ENCODE assay signal across 10 cellular contexts in genomic region chr16:90020838-90021382, GRCh38. TPM values are rescaled to one million over a fixed set of nuclear protein-coding genes. Genes with fewer than 3 reads are reported as not detected.
DNase-seq lines count a peak whose midpoint lies in the region; ATAC-seq and TF ChIP-seq lines count a peak whose summit lies in the region.
"Had no signal": no experiment of that assay in that cellular context is flagged by ENCODE, and none has a peak within 500 bp of the region (broad histone marks: within the 10 kb centered on the region; RNA-seq: fewer than 3 reads in every experiment).

No MANE protein-coding gene starts in this region.

- intact Hi-C loops in activated CD4-positive, alpha-beta T cell treated with anti-CD3 and anti-CD28 coated beads, Interleukin-2, amount 10 ng/mL, durations not matched to agents 24 days and 14 days (cut with micrococcal nuclease), result loop anchor here (5.0 kb wide), 1 partner anchor 74 kb away; the partner anchor contains the start of gene DEF8

- H3K4me3 ChIP-seq in fibroblast of the aortic adventitia (ENCODE audit: low read depth, low read length) (no peak overlapping the region), skeletal muscle tissue (ENCODE audit: low read length in 3 of 3) (peak overlapping the region in 2 of 3 donors; percentile 31 to 61)

- peak overlapping the region; percentile 17 for H3K4me3 Mint-ChIP-seq in activated CD4-positive, alpha-beta T cell treated with anti-CD3 and anti-CD28 coated beads, Interleukin-2, amount 10 ng/mL, durations not matched to agents 24 days and 14 days

- ATAC-seq in HG03039 (IDR thresholded peaks at IDR 0.05; ENCODE audit: unreplicated experiment) (no peak), GM21360 (IDR thresholded peaks at IDR 0.05; ENCODE audit: unreplicated experiment) (no peak)

- peaks cover 18% of the 10 kb centered on the region for H3K27me3 Mint-ChIP-seq in activated CD4-positive, alpha-beta T cell treated with anti-CD3 and anti-CD28 coated beads, Interleukin-2, amount 10 ng/mL, durations not matched to agents 24 days and 14 days

- no peaks in the 10 kb centered on the region for H3K9me3 ChIP-seq in skeletal muscle tissue (ENCODE audit: control insufficient read depth in 3 of 3, low read length in 3 of 3)

- peaks cover 17% of the 10 kb centered on the region for H3K4me1 Mint-ChIP-seq in activated CD4-positive, alpha-beta T cell treated with anti-CD3 and anti-CD28 coated beads, Interleukin-2, amount 10 ng/mL, durations not matched to agents 24 days and 14 days

- TF ChIP-seq CTCF in fibroblast of the aortic adventitia (IDR thresholded peaks at IDR 0.05; ENCODE audit: insufficient read depth, low read length), result no peak
- TF ChIP-seq CTCF in GM10266 (IDR thresholded peaks at IDR 0.05; ENCODE audit: control insufficient read depth, insufficient read depth, low read depth, missing control alignments), result no peak

- peaks cover 6% of the 10 kb centered on the region for H3K9me3 Mint-ChIP-seq in activated CD4-positive, alpha-beta T cell treated with anti-CD3 and anti-CD28 coated beads, Interleukin-2, amount 10 ng/mL, durations not matched to agents 24 days and 14 days

- no peaks in the 10 kb centered on the region for H3K27me3 ChIP-seq in skeletal muscle tissue (ENCODE audit: control insufficient read depth in 3 of 3, insufficient read depth in 3 of 3, low read length in 3 of 3)

- no peak for DNase-seq in activated CD4-positive, alpha-beta T cell treated with anti-CD3 and anti-CD28 coated beads, Interleukin-2, amount 10 ng/mL, durations not matched to agents 24 days and 14 days
- DNase-seq in activated CD4-positive, alpha-beta T cell treated with anti-CD3 and anti-CD28 coated beads, Interleukin-2, amount 50 U/mL, for 48 hours, result no peak
- DNase-seq in RPMI7951 (ENCODE audit: low read depth) (peak; percentile 94), fibroblast of the aortic adventitia (ENCODE audit: low read depth) (peak; percentile 28), GM10266 (ENCODE audit: extremely low spot score) (no peak)
- DNase-seq: GOT3, NCI-H187 treated with DMSO at 0.1 percent for 48 hours had no signal

- H3K36me3 Mint-ChIP-seq in activated CD4-positive, alpha-beta T cell treated with anti-CD3 and anti-CD28 coated beads, Interleukin-2, amount 10 ng/mL, durations not matched to agents 24 days and 14 days (ENCODE audit: low read depth), result peaks cover 2% of the 10 kb centered on the region

- no peaks in the 10 kb centered on the region for H3K36me3 ChIP-seq in skeletal muscle tissue (ENCODE audit: control insufficient read depth in 3 of 3, insufficient read depth in 3 of 3, low read length in 3 of 3)

- H3K27ac ChIP-seq in skeletal muscle tissue (ENCODE audit: low read depth, low read length), result peak overlapping the region; percentile 32

- peak overlapping the region in 2 of 3 donors; percentile 7 to 79 for H3K9ac ChIP-seq in skeletal muscle tissue (ENCODE audit: low read depth in 1 of 3, low read length in 3 of 3)

- H3K27ac Mint-ChIP-seq in activated CD4-positive, alpha-beta T cell treated with anti-CD3 and anti-CD28 coated beads, Interleukin-2, amount 10 ng/mL, durations not matched to agents 24 days and 14 days, result no peak overlapping the region

- H3K4me1 ChIP-seq in skeletal muscle tissue (ENCODE audit: control insufficient read depth in 3 of 3, insufficient read depth in 3 of 3, low read length in 3 of 3), result peaks cover 37 to 46% (median 38%) of the 10 kb centered on the region in 3 donors

RNA-seq across cellular contexts. Expression of gene DBNDD1, which starts 1.7 kb away (rescaled TPM):
- 0.38 TPM in 1 of 2 replicates, not detected in the other for total RNA-seq in activated CD4-positive, alpha-beta T cell treated with anti-CD3 and anti-CD28 coated beads, Interleukin-2, amount 10 ng/mL, durations not matched to agents 24 days and 14 days
- total RNA-seq in RPMI7951 (2014; rRNA removed; shearing (Covaris generic)), result 7.7 TPM in 2 replicates
- total RNA-seq in fibroblast of the aortic adventitia (ENCODE audit: low replicate concordance), result 0.16 and 1.7 TPM in 2 replicates
- total RNA-seq in skeletal muscle tissue, result 3.1 TPM

RNA-seq across cellular contexts. Expression of gene PRDM7, which starts 56.2 kb away (rescaled TPM):
- not detected in 2 replicates for total RNA-seq in activated CD4-positive, alpha-beta T cell treated with anti-CD3 and anti-CD28 coated beads, Interleukin-2, amount 10 ng/mL, durations not matched to agents 24 days and 14 days
- not detected in 2 replicates for total RNA-seq in RPMI7951 (2014; rRNA removed; shearing (Covaris generic))
- total RNA-seq in fibroblast of the aortic adventitia (ENCODE audit: low replicate concordance) (not detected in 2 replicates), skeletal muscle tissue (not detected)

Comparison
In these comparisons a context has a peak if more than half of its experiments do, and no peak if none do; other contexts are left out.
1. DNase-seq: peak in RPMI7951 (single experiment) and fibroblast of the aortic adventitia (single experiment); none in activated CD4-positive, alpha-beta T cell treated with anti-CD3 and anti-CD28 coated beads, Interleukin-2, amount 10 ng/mL, durations not matched to agents 24 days and 14 days (single experiment), activated CD4-positive, alpha-beta T cell treated with anti-CD3 and anti-CD28 coated beads, Interleukin-2, amount 50 U/mL, for 48 hours (0 of 2) and GM10266 (single experiment).